ENCODE assay signal across 26 cellular contexts in the genomic region with DNA sequence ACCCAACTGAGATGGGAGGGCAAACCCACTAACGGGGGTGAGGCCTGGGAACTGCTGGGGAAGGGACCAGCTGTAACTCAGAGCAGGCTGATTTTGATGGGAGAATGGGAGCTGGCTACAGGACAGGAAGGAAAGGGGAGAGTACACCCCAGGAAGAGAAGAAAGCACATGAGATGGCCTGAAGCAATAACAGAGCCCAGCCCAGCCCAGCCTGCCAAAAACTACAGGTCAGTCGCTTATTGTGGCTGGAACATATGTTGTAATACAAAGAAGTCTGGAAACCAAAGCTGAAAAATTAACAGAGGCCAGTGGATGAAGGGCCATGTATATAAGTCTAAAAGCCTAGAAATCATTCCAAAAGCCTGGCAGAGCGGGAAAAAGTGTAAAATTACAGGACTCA. TPM values are rescaled to one million over a fixed set of nuclear protein-coding genes. Genes with fewer than 3 reads are reported as not detected.
DNase-seq lines count a peak whose midpoint lies in the region; ATAC-seq and TF ChIP-seq lines count a peak whose summit lies in the region.
"Had no signal": no experiment of that assay in that cellular context is flagged by ENCODE, and none has a peak within 500 bp of the region (broad histone marks: within the 10 kb centered on the region; RNA-seq: fewer than 3 reads in every experiment).

No MANE protein-coding gene starts in this region.

- H3K27ac ChIP-seq in GM23248: no peak overlapping the region
- H3K27ac ChIP-seq in esophagus squamous epithelium: peak overlapping the region; percentile 73 to 86 (median 74)
- H3K27ac ChIP-seq: PC-9, psoas muscle, SJSA1 had no signal

- TF ChIP-seq CTCF in esophagus squamous epithelium (IDR thresholded peaks at IDR 0.05): no peak
- TF ChIP-seq CTCF in omental fat pad (IDR thresholded peaks at IDR 0.05): no peak
- TF ChIP-seq CTCF in GM13977 (IDR thresholded peaks at IDR 0.05; ENCODE audit: extremely low read depth, insufficient read depth, missing control alignments): no peak

- no peak for TF ChIP-seq POLR2A in esophagus squamous epithelium (IDR thresholded peaks at IDR 0.05)

- peak; percentile 10 for DNase-seq in GM23248
- peak; percentile 76 for DNase-seq in adipocyte (ENCODE audit: low read depth)
- DNase-seq in esophagus squamous epithelium (lab: John Stamatoyannopoulos, UW): no peak
- DNase-seq in omental fat pad (ENCODE audit: low spot score): no peak
- no peak for DNase-seq in GM13977 (ENCODE audit: low spot score)
- no peak for DNase-seq in effector CD8-positive, alpha-beta T cell (lab: John Stamatoyannopoulos, UW)
- no peak for DNase-seq in UCSD-AML1 (lab: John Stamatoyannopoulos, UW; ENCODE audit: unreplicated experiment)
- DNase-seq: activated CD4-positive, CD25-positive, alpha-beta regulatory T cell treated with anti-CD3 and anti-CD28 coated beads, Interleukin-2, amount 50 U/mL, for 72 hours; activated CD8-positive, alpha-beta T cell treated with anti-CD3 and anti-CD28 coated beads for 36 hours; activated gamma-delta T cell treated with Interleukin-2 at 50 U/mL for 16 hours; central memory CD4-positive, alpha-beta T cell; H7; NCI-H187; NCI-H2171 treated with DMSO at 0.1 percent for 48 hours; NCI-H524 treated with DMSO at 0.1 percent for 48 hours; NK-92 treated with Interleukin-12 subunit alpha and Interleukin-12 subunit beta, amount 100 ng/mL, for 24 hours; PC-9; psoas muscle; stimulated activated CD4-positive, alpha-beta T cell treated with anti-CD3 and anti-CD28 coated beads, Interleukin-2, amount 100 ng/mL, for 24 hours; T-helper 1 cell had no signal

- no peaks in the 10 kb centered on the region for H4K20me1 ChIP-seq in GM23248 (ENCODE audit: insufficient read depth)

- H3K4me2 ChIP-seq in GM23248 (ENCODE audit: unreplicated experiment): no peak overlapping the region
- H3K4me2 ChIP-seq: PC-9, smooth muscle cell had no signal

- peak; percentile 43 for ATAC-seq in omental fat pad (ENCODE audit: low FRiP score)
- ATAC-seq: activated CD8-positive, alpha-beta T cell treated with anti-CD3 and anti-CD28 coated beads for 36 hours; psoas muscle had no signal

- H3K4me1 ChIP-seq in GM23248 (ENCODE audit: insufficient read depth) (no peaks in the 10 kb centered on the region), adipocyte (ENCODE audit: control insufficient read depth, insufficient read depth, low read length) (peaks cover 6% of the 10 kb centered on the region), esophagus squamous epithelium (peaks cover 10 to 35% (median 14%) of the 10 kb centered on the region in 3 donors)
- H3K4me1 ChIP-seq: psoas muscle, SJSA1 had no signal

- no peaks in the 10 kb centered on the region for H3K79me2 ChIP-seq in GM23248 (ENCODE audit: insufficient read depth)

- no peak overlapping the region for H3K9ac ChIP-seq in GM23248
- H3K9ac ChIP-seq in adipocyte (ENCODE audit: low read length): no peak overlapping the region

- no peaks in the 10 kb centered on the region for H3K9me2 ChIP-seq in GM23248 (ENCODE audit: insufficient read depth)

- H3K27me3 ChIP-seq in GM23248 (replicated peaks; ENCODE audit: insufficient read depth): peaks cover 9% of the 10 kb centered on the region
- peaks cover 22% of the 10 kb centered on the region for H3K27me3 ChIP-seq in adipocyte (replicated peaks; ENCODE audit: control insufficient read depth, insufficient read depth, low read length)
- H3K27me3 ChIP-seq in esophagus squamous epithelium: peaks cover 0 to 6% (median 0%) of the 10 kb centered on the region in 4 donors
- H3K27me3 ChIP-seq: SJSA1 had no signal

- H3K9me3 ChIP-seq in GM23248 (ENCODE audit: low read depth): no peaks in the 10 kb centered on the region
- H3K9me3 ChIP-seq in adipocyte (ENCODE audit: control insufficient read depth, low read length): no peaks in the 10 kb centered on the region
- H3K9me3 ChIP-seq in esophagus squamous epithelium: no peaks in the 10 kb centered on the region
- H3K9me3 ChIP-seq: psoas muscle, SJSA1 had no signal

- no peak overlapping the region for H2AFZ ChIP-seq in GM23248
- H2AFZ ChIP-seq: PC-9 had no signal

- in situ Hi-C loops in GM23248 (cut with MboI) (no loop called here), GM13977 (cut with MboI; ENCODE audit: low pct_unique_long_range_greater_than_20kb, low sequenced_read_pairs, unreplicated experiment) (loop anchor here (5.0 to 25.0 kb wide), 2 partner anchors 111 to 541 kb away; partner anchors contain the start of gene VANGL2)

- no peak overlapping the region for H3K4me3 ChIP-seq in GM23248
- H3K4me3 ChIP-seq in adipocyte (ENCODE audit: low read length): no peak overlapping the region
- H3K4me3 ChIP-seq in esophagus squamous epithelium: no peak overlapping the region
- H3K4me3 ChIP-seq: lung, PC-9, psoas muscle, SJSA1, smooth muscle cell had no signal

- WGBS in GM23248 (ENCODE audit: low coverage in 1 of 2, low lambda C conversion rate in 2 of 2, missing lambda C conversion rate in 2 of 2), 2 experiments: 8 to 11% methylated on average over 3 of the region's 3 CpGs
- 49 to 59% methylated on average over 3 of the region's 3 CpGs for WGBS in esophagus squamous epithelium, 2 donors

- no peaks in the 10 kb centered on the region for H3F3A ChIP-seq in GM23248 (ENCODE audit: insufficient read depth)

- intact Hi-C loops in esophagus squamous epithelium (cut with DNase I): loop anchor here (10.0 kb wide), 2 partner anchors 118 to 278 kb away; no protein-coding TSS in a partner anchor

- H3K36me3 ChIP-seq in GM23248 (ENCODE audit: low read depth) (no peaks in the 10 kb centered on the region), adipocyte (ENCODE audit: control insufficient read depth, insufficient read depth, low read length, severe bottlenecking) (no peaks in the 10 kb centered on the region), esophagus squamous epithelium (no peaks in the 10 kb centered on the region)
- H3K36me3 ChIP-seq: SJSA1 had no signal

RNA-seq across cellular contexts. Expression of gene ITLN2, which starts 1.6 kb away (rescaled TPM):
- total RNA-seq in GM23248 (2014; rRNA removed; shearing (Covaris generic)): not detected in 2 replicates
- not detected in 2 replicates for polyA plus RNA-seq in GM23248 (2016; fragmentation: Nextera tagmentation; extraction: Ambion mirVana)
- total RNA-seq in esophagus squamous epithelium (not detected), omental fat pad (10 to 100 TPM in 2 of 4 donors, 1 to 10 TPM in 1, not detected in 1; 6.4 to 58.9 (median 30.3) TPM)
- total RNA-seq: activated CD8-positive, alpha-beta T cell treated with anti-CD3 and anti-CD28 coated beads for 36 hours; dermis microvascular lymphatic vessel endothelial cell; glomerular endothelial cell; PC-9; psoas muscle; SJSA1; smooth muscle cell had no signal
- polyA plus RNA-seq: CD14-positive monocyte, psoas muscle, smooth muscle cell had no signal

Comparison
In these comparisons a context has a peak if more than half of its experiments do, and no peak if none do; other contexts are left out.
1. DNase-seq: peak in GM23248 (single experiment) and adipocyte (single experiment); none in esophagus squamous epithelium (single experiment), omental fat pad (single experiment), GM13977 (single experiment), effector CD8-positive, alpha-beta T cell (single experiment) and UCSD-AML1 (single experiment).